In the genomic region with DNA sequence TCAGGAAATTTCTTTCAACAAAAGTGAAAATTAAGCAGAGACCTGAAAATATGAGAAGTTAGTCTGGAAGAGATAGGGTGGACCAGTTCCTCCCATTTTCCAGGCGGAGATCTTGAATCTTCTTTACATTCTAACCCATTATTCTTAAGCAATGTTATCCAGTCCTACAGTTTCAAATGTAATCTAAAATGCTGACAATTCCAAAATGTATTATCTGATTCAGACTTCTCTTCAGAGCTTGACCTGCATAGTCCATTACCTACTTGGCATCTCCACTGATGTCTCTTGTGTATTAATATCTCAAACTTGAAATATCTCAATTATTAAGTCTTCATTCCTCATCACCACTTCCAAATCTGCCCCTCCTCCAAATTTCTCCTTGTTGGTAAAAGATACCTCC, we compare ENCODE assay signal across 4 cellular contexts.
A peak's percentile ranks its signal among the peaks of the same experiment; 100 is the strongest.
TF ChIP-seq lines count a peak whose summit lies in the region.

No MANE protein-coding gene starts in this region.

TF ChIP-seq in HepG2, 621 proteins besides CTCF, POLR2A, EP300 and RAD21 (continues in another document):
- TF ChIP-seq, protein P1, sequence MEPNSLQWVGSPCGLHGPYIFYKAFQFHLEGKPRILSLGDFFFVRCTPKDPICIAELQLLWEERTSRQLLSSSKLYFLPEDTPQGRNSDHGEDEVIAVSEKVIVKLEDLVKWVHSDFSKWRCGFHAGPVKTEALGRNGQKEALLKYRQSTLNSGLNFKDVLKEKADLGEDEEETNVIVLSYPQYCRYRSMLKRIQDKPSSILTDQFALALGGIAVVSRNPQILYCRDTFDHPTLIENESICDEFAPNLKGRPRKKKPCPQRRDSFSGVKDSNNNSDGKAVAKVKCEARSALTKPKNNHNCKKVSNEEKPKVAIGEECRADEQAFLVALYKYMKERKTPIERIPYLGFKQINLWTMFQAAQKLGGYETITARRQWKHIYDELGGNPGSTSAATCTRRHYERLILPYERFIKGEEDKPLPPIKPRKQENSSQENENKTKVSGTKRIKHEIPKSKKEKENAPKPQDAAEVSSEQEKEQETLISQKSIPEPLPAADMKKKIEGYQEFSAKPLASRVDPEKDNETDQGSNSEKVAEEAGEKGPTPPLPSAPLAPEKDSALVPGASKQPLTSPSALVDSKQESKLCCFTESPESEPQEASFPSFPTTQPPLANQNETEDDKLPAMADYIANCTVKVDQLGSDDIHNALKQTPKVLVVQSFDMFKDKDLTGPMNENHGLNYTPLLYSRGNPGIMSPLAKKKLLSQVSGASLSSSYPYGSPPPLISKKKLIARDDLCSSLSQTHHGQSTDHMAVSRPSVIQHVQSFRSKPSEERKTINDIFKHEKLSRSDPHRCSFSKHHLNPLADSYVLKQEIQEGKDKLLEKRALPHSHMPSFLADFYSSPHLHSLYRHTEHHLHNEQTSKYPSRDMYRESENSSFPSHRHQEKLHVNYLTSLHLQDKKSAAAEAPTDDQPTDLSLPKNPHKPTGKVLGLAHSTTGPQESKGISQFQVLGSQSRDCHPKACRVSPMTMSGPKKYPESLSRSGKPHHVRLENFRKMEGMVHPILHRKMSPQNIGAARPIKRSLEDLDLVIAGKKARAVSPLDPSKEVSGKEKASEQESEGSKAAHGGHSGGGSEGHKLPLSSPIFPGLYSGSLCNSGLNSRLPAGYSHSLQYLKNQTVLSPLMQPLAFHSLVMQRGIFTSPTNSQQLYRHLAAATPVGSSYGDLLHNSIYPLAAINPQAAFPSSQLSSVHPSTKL (CRISPR knock-in tag; IDR thresholded peaks at IDR 0.05) = no peak
- TF ChIP-seq MAFK (conservative IDR thresholded peaks at IDR 0.05 in 1 of 2, IDR thresholded peaks at IDR 0.05 in 1 of 2; ENCODE audit: low read length in 2 of 2) = peak; percentile 47 to 50; a peak in 2 of 4 replicates
- TF ChIP-seq MAFF (IDR thresholded peaks at IDR 0.05; ENCODE audit: low read depth, low read length) = peak; percentile 20; the same call in 1 of the 2 replicates
- no peak for TF ChIP-seq SP140L (CRISPR knock-in tag; IDR thresholded peaks at IDR 0.05; ENCODE audit: borderline replicate concordance)

TF ChIP-seq in A549, 52 proteins besides CTCF, POLR2A, EP300 and RAD21:
- TF ChIP-seq SMC3 (IDR thresholded peaks at IDR 0.05) (no peak), MAFK (IDR thresholded peaks at IDR 0.05; ENCODE audit: partially characterized antibody) (peak; percentile 54), TFCP2L1 (CRISPR knock-in tag; IDR thresholded peaks at IDR 0.05) (no peak), CBX2 (IDR thresholded peaks at IDR 0.05; ENCODE audit: borderline replicate concordance, low read depth) (no peak), JUN (IDR thresholded peaks at IDR 0.05) (no peak), ESRRA (IDR thresholded peaks at IDR 0.05; ENCODE audit: borderline replicate concordance, low read length) (no peak), KDM1A (IDR thresholded peaks at IDR 0.05; ENCODE audit: low read depth) (no peak), HEYL (CRISPR knock-in tag; IDR thresholded peaks at IDR 0.05) (no peak)
- TF ChIP-seq, protein P2, sequence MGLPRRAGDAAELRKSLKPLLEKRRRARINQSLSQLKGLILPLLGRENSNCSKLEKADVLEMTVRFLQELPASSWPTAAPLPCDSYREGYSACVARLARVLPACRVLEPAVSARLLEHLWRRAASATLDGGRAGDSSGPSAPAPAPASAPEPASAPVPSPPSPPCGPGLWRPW (IDR thresholded peaks at IDR 0.05) = no peak

TF ChIP-seq in IMR-90, 13 proteins besides CTCF, POLR2A, EP300 and RAD21:
- TF ChIP-seq, protein P3, sequence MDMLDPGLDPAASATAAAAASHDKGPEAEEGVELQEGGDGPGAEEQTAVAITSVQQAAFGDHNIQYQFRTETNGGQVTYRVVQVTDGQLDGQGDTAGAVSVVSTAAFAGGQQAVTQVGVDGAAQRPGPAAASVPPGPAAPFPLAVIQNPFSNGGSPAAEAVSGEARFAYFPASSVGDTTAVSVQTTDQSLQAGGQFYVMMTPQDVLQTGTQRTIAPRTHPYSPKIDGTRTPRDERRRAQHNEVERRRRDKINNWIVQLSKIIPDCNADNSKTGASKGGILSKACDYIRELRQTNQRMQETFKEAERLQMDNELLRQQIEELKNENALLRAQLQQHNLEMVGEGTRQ (IDR thresholded peaks at IDR 0.05; ENCODE audit: low read depth, low read length) = no peak
- TF ChIP-seq MAFK (IDR thresholded peaks at IDR 0.05; ENCODE audit: low read depth, low read length) (0 out of 2 replicates have a peak, but pooled peaks have one; percentile 23), MXI1 (IDR thresholded peaks at IDR 0.05; ENCODE audit: borderline replicate concordance, low read depth, low read length) (no peak)
- TF ChIP-seq, protein P4, sequence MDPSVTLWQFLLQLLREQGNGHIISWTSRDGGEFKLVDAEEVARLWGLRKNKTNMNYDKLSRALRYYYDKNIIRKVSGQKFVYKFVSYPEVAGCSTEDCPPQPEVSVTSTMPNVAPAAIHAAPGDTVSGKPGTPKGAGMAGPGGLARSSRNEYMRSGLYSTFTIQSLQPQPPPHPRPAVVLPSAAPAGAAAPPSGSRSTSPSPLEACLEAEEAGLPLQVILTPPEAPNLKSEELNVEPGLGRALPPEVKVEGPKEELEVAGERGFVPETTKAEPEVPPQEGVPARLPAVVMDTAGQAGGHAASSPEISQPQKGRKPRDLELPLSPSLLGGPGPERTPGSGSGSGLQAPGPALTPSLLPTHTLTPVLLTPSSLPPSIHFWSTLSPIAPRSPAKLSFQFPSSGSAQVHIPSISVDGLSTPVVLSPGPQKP (IDR thresholded peaks at IDR 0.05; ENCODE audit: borderline replicate concordance, low read depth, low read length) = no peak

TF ChIP-seq in K562, 482 proteins besides CTCF, POLR2A, EP300 and RAD21:
- peak; percentile 50; the same call in 1 of the 2 replicates for TF ChIP-seq ZNF316 (IDR thresholded peaks at IDR 0.05)
- TF ChIP-seq LEF1 (IDR thresholded peaks at IDR 0.05) = no peak
- no peak for TF ChIP-seq SMAD1 (IDR thresholded peaks at IDR 0.05; ENCODE audit: low read depth, low read length, partially characterized antibody)
- TF ChIP-seq, protein P5, sequence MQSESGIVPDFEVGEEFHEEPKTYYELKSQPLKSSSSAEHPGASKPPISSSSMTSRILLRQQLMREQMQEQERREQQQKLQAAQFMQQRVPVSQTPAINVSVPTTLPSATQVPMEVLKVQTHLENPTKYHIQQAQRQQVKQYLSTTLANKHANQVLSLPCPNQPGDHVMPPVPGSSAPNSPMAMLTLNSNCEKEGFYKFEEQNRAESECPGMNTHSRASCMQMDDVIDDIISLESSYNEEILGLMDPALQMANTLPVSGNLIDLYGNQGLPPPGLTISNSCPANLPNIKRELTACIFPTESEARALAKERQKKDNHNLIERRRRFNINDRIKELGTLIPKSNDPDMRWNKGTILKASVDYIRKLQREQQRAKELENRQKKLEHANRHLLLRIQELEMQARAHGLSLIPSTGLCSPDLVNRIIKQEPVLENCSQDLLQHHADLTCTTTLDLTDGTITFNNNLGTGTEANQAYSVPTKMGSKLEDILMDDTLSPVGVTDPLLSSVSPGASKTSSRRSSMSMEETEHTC (IDR thresholded peaks at IDR 0.05) = no peak
- no peak for TF ChIP-seq MYNN (IDR thresholded peaks at IDR 0.05)
- no peak for TF ChIP-seq MYNN (CRISPR knock-in tag; IDR thresholded peaks at IDR 0.05)
- TF ChIP-seq, protein P6, sequence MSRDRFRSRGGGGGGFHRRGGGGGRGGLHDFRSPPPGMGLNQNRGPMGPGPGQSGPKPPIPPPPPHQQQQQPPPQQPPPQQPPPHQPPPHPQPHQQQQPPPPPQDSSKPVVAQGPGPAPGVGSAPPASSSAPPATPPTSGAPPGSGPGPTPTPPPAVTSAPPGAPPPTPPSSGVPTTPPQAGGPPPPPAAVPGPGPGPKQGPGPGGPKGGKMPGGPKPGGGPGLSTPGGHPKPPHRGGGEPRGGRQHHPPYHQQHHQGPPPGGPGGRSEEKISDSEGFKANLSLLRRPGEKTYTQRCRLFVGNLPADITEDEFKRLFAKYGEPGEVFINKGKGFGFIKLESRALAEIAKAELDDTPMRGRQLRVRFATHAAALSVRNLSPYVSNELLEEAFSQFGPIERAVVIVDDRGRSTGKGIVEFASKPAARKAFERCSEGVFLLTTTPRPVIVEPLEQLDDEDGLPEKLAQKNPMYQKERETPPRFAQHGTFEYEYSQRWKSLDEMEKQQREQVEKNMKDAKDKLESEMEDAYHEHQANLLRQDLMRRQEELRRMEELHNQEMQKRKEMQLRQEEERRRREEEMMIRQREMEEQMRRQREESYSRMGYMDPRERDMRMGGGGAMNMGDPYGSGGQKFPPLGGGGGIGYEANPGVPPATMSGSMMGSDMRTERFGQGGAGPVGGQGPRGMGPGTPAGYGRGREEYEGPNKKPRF (IDR thresholded peaks at IDR 0.05; ENCODE audit: low read depth, low read length) = no peak
- no peak for TF ChIP-seq RUNX1 (IDR thresholded peaks at IDR 0.05; ENCODE audit: low read depth)
- TF ChIP-seq, protein P7, sequence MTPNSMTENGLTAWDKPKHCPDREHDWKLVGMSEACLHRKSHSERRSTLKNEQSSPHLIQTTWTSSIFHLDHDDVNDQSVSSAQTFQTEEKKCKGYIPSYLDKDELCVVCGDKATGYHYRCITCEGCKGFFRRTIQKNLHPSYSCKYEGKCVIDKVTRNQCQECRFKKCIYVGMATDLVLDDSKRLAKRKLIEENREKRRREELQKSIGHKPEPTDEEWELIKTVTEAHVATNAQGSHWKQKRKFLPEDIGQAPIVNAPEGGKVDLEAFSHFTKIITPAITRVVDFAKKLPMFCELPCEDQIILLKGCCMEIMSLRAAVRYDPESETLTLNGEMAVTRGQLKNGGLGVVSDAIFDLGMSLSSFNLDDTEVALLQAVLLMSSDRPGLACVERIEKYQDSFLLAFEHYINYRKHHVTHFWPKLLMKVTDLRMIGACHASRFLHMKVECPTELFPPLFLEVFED (CRISPR knock-in tag; conservative IDR thresholded peaks at IDR 0.05) = no peak
